ENCODE assay signal across 7 cellular contexts in the genomic region with DNA sequence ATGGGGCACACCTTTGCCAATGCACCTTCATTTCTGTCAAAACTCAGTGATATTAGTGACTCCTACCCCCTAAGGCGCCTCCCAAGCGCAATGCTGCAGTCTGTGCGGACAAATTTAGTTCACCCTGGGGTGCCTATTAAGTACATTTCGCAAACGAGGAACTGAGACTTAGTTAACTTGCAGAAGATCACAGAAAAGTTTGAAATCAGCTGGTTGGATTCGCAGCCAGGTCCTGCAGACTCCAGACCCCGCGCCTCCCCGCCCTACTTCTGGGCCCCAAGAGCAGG. TPM values are rescaled to one million over a fixed set of nuclear protein-coding genes. Genes with fewer than 3 reads are reported as not detected.
DNase-seq lines count a peak whose midpoint lies in the region; ATAC-seq lines count a peak whose summit lies in the region.

No MANE protein-coding gene starts in this region.

- no peaks in the 10 kb centered on the region for H3K27me3 ChIP-seq in MG63
- no peaks in the 10 kb centered on the region for H3K27me3 ChIP-seq in muscle layer of duodenum (ENCODE audit: low read depth, low read length)

- H3K9me3 ChIP-seq in MG63 (no peaks in the 10 kb centered on the region), muscle layer of duodenum (ENCODE audit: control insufficient read depth in 1 of 2, low read length in 2 of 2) (no peaks in the 10 kb centered on the region)

- H3K4me3 ChIP-seq in MG63 (peak overlapping the region; percentile 83), muscle layer of duodenum (ENCODE audit: low read depth in 1 of 2, low read length in 2 of 2) (peak overlapping the region; percentile 83 to 94)

- ATAC-seq in GM19455 (IDR thresholded peaks at IDR 0.05; ENCODE audit: unreplicated experiment) (peak; percentile 13), HG02588 (IDR thresholded peaks at IDR 0.05; ENCODE audit: unreplicated experiment) (no peak)

- DNase-seq in MG63 (no peak), caudate nucleus (lab: John Stamatoyannopoulos, UW) (no peak), posterior vena cava (ENCODE audit: low spot score) (no peak)
- no peak for DNase-seq in stimulated activated CD4-positive, alpha-beta T cell treated with anti-CD3 and anti-CD28 coated beads, Interleukin-12 subunit alpha, Interleukin-12 subunit beta, amount 100 ng/mL, for 4 hours

- H3K4me1 ChIP-seq in muscle layer of duodenum (ENCODE audit: control insufficient read depth in 1 of 2, insufficient read depth in 2 of 2, low read length in 2 of 2): peaks cover 0 to 43% of the 10 kb centered on the region in 2 donors

- peak overlapping the region; percentile 93 for H3K27ac ChIP-seq in caudate nucleus (ENCODE audit: low read depth, low read length)
- H3K27ac ChIP-seq in muscle layer of duodenum (ENCODE audit: low read length): peak overlapping the region; percentile 84

- H3K36me3 ChIP-seq in MG63 (peaks cover 24% of the 10 kb centered on the region), muscle layer of duodenum (ENCODE audit: control insufficient read depth in 1 of 2, insufficient read depth in 2 of 2, low read length in 2 of 2) (peaks cover 16 to 27% of the 10 kb centered on the region in 2 donors)

- intact Hi-C loops in posterior vena cava (cut with DNase I): loop anchor here (5.0 to 10.0 kb wide), 3 partner anchors 183 to 485 kb away; partner anchors contain the start of gene AGBL3 (in 2 of the 2)

RNA-seq across cellular contexts. Expression of gene CYREN, which starts 0.6 kb away (rescaled TPM):
- total RNA-seq in MG63 (2014; rRNA removed; shearing (Covaris generic); ENCODE audit: low replicate concordance): 30.5 and 38.3 TPM in 2 replicates
- total RNA-seq in posterior vena cava: 10 to 100 TPM; 26.8 to 31.7 TPM

RNA-seq across cellular contexts. Expression of gene TMEM140, which starts 22.0 kb away (rescaled TPM):
- total RNA-seq in MG63 (2014; rRNA removed; shearing (Covaris generic); ENCODE audit: low replicate concordance): 0.40 TPM in 1 of 2 replicates, not detected in the other
- total RNA-seq in posterior vena cava: 10 to 100 TPM in 1 of 2 donors, 1 to 10 TPM in 1; 8.8 to 12.2 TPM

RNA-seq across cellular contexts. Expression of gene WDR91, which starts 41.4 kb away (rescaled TPM):
- total RNA-seq in MG63 (2014; rRNA removed; shearing (Covaris generic); ENCODE audit: low replicate concordance): 1.5 and 3.0 TPM in 2 replicates
- 10 to 100 TPM in 1 of 2 donors, 1 to 10 TPM in 1; 9.2 to 11.3 TPM for total RNA-seq in posterior vena cava
